ENCODE assay signal across 11 cellular contexts in the genomic region with DNA sequence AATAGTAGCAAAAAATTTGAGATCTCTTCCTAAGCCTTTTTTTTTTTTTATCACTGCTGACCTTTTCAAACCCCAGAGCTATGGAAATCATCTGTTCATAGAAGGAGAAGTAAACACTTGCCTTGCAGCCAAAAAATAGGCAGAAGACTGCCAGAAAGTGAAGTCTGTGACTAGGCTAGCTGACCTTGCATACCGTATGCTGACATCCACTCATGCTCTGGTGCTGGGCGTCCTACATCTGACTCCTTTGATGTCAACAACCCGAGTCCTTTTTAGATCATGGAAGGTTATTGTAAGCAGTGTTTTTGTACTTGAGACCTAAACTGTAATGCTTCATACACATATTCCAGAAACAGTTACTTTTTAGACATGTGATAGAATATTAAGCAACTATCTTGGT.
DNase-seq lines count a peak whose midpoint lies in the region; ATAC-seq and TF ChIP-seq lines count a peak whose summit lies in the region.
"Had no signal": no experiment of that assay in that cellular context is flagged by ENCODE, and none has a peak within 500 bp of the region (broad histone marks: within the 10 kb centered on the region; RNA-seq: fewer than 3 reads in every experiment).

No MANE protein-coding gene starts in this region.

- intact Hi-C loops in activated T-helper 2 cell treated with anti-CD3 and anti-CD28 coated beads, Interferon-gamma antibody, Interleukin-2, Interleukin-4, amounts not matched to agents 10 μg/mL and 5 μg/mL and 100 μg/mL, durations not matched to agents 14 hours and 24 hours and 36 hours (cut with micrococcal nuclease) = loop anchor here (5.0 kb wide), 2 partner anchors 260 to 275 kb away; a partner anchor contains a TSS
- intact Hi-C loops in heart right ventricle (cut with DNase I) = no loop called here

- peak overlapping the region; percentile 51 for H3K4me3 Mint-ChIP-seq in activated T-helper 2 cell treated with anti-CD3 and anti-CD28 coated beads, Interferon-gamma antibody, Interleukin-2, Interleukin-4, amounts not matched to agents 10 μg/mL and 5 μg/mL and 100 μg/mL, durations not matched to agents 14 hours and 24 hours and 36 hours (ENCODE audit: low read depth)
- H3K4me3 Mint-ChIP-seq in stimulated activated effector memory CD8-positive, alpha-beta T cell treated with anti-CD3 and anti-CD28 coated beads, Interleukin-12 subunit alpha, Interleukin-12 subunit beta, amount 100 ng/mL, for 72 hours = peak overlapping the region; percentile 42

- no peaks in the 10 kb centered on the region for H3K27me3 Mint-ChIP-seq in activated T-helper 2 cell treated with anti-CD3 and anti-CD28 coated beads, Interferon-gamma antibody, Interleukin-2, Interleukin-4, amounts not matched to agents 10 μg/mL and 5 μg/mL and 100 μg/mL, durations not matched to agents 14 hours and 24 hours and 36 hours (ENCODE audit: low read depth)

- no peak overlapping the region for H3K4me3 ChIP-seq in heart right ventricle

- WGBS in heart right ventricle, 2 donors = 8 to 12% methylated on average over 3 of the region's 3 CpGs

- H3K9me3 Mint-ChIP-seq in activated T-helper 2 cell treated with anti-CD3 and anti-CD28 coated beads, Interferon-gamma antibody, Interleukin-2, Interleukin-4, amounts not matched to agents 10 μg/mL and 5 μg/mL and 100 μg/mL, durations not matched to agents 14 hours and 24 hours and 36 hours = no peaks in the 10 kb centered on the region
- no peaks in the 10 kb centered on the region for H3K9me3 Mint-ChIP-seq in stimulated activated effector memory CD8-positive, alpha-beta T cell treated with anti-CD3 and anti-CD28 coated beads, Interleukin-12 subunit alpha, Interleukin-12 subunit beta, amount 100 ng/mL, for 72 hours

- no peaks in the 10 kb centered on the region for H3K36me3 Mint-ChIP-seq in activated T-helper 2 cell treated with anti-CD3 and anti-CD28 coated beads, Interferon-gamma antibody, Interleukin-2, Interleukin-4, amounts not matched to agents 10 μg/mL and 5 μg/mL and 100 μg/mL, durations not matched to agents 14 hours and 24 hours and 36 hours (ENCODE audit: low read depth)
- H3K36me3 Mint-ChIP-seq in stimulated activated effector memory CD8-positive, alpha-beta T cell treated with anti-CD3 and anti-CD28 coated beads, Interleukin-12 subunit alpha, Interleukin-12 subunit beta, amount 100 ng/mL, for 72 hours = peaks cover 6% of the 10 kb centered on the region

- H3K4me1 Mint-ChIP-seq in activated T-helper 2 cell treated with anti-CD3 and anti-CD28 coated beads, Interferon-gamma antibody, Interleukin-2, Interleukin-4, amounts not matched to agents 10 μg/mL and 5 μg/mL and 100 μg/mL, durations not matched to agents 14 hours and 24 hours and 36 hours (ENCODE audit: low read depth) = peaks cover 31% of the 10 kb centered on the region
- peaks cover 31% of the 10 kb centered on the region for H3K4me1 Mint-ChIP-seq in stimulated activated effector memory CD8-positive, alpha-beta T cell treated with anti-CD3 and anti-CD28 coated beads, Interleukin-12 subunit alpha, Interleukin-12 subunit beta, amount 100 ng/mL, for 72 hours

- peaks cover 3 to 52% (median 38%) of the 10 kb centered on the region in 9 donors for H3K4me1 ChIP-seq in heart right ventricle

- no peaks in the 10 kb centered on the region for H3K27me3 ChIP-seq in heart right ventricle

- H3K9me3 ChIP-seq in heart right ventricle = no peaks in the 10 kb centered on the region

- peak; percentile 42 to 82 (median 78) for ATAC-seq in heart right ventricle
- ATAC-seq in stimulated activated effector memory CD8-positive, alpha-beta T cell treated with anti-CD3 and anti-CD28 coated beads, Interleukin-12 subunit alpha, Interleukin-12 subunit beta, amount 100 ng/mL, for 72 hours = peak; percentile 40
- no peak for ATAC-seq in GM19324 (IDR thresholded peaks at IDR 0.05; ENCODE audit: low FRiP score, unreplicated experiment)
- no peak for ATAC-seq in HG03439 (IDR thresholded peaks at IDR 0.05; ENCODE audit: unreplicated experiment)

- H3K27ac Mint-ChIP-seq in activated T-helper 2 cell treated with anti-CD3 and anti-CD28 coated beads, Interferon-gamma antibody, Interleukin-2, Interleukin-4, amounts not matched to agents 10 μg/mL and 5 μg/mL and 100 μg/mL, durations not matched to agents 14 hours and 24 hours and 36 hours = peak overlapping the region; percentile 94
- H3K27ac Mint-ChIP-seq in stimulated activated effector memory CD8-positive, alpha-beta T cell treated with anti-CD3 and anti-CD28 coated beads, Interleukin-12 subunit alpha, Interleukin-12 subunit beta, amount 100 ng/mL, for 72 hours = peak overlapping the region; percentile 87

- TF ChIP-seq CTCF in heart right ventricle (IDR thresholded peaks at IDR 0.05) = no peak

- DNase-seq in activated CD4-positive, alpha-beta T cell treated with anti-CD3 and anti-CD28 coated beads for 48 hours = peak; percentile 9
- no peak for DNase-seq in activated CD4-positive, alpha-beta T cell treated with anti-CD3 and anti-CD28 coated beads for 4 hours
- no peak for DNase-seq in activated T-helper 2 cell treated with anti-CD3 and anti-CD28 coated beads, Interferon-gamma antibody, Interleukin-2, Interleukin-4, amounts not matched to agents 10 μg/mL and 5 μg/mL and 100 μg/mL, durations not matched to agents 14 hours and 24 hours and 36 hours (ENCODE audit: low spot score)
- DNase-seq in heart right ventricle = peak in 1 of 2 donors; percentile 40
- no peak for DNase-seq in stimulated activated effector memory CD8-positive, alpha-beta T cell treated with anti-CD3 and anti-CD28 coated beads, Interleukin-12 subunit alpha, Interleukin-12 subunit beta, amount 100 ng/mL, for 72 hours (ENCODE audit: low spot score in 2 of 2)
- no peak for DNase-seq in Kasumi-1 (lab: John Stamatoyannopoulos, UW)
- DNase-seq: 8988T, NCI-H187 treated with DMSO at 0.1 percent for 48 hours, nucleus accumbens had no signal

- peak overlapping the region in 8 of 10 donors; percentile 6 to 68 (median 44) for H3K27ac ChIP-seq in heart right ventricle

- H3K36me3 ChIP-seq in heart right ventricle = peaks cover 0 to 7% (median 0%) of the 10 kb centered on the region in 9 donors

Comparison
In these comparisons a context has a peak if more than half of its experiments do, and no peak if none do; other contexts are left out.
1. ATAC-seq: peak in heart right ventricle (8 of 8) and stimulated activated effector memory CD8-positive, alpha-beta T cell treated with anti-CD3 and anti-CD28 coated beads, Interleukin-12 subunit alpha, Interleukin-12 subunit beta, amount 100 ng/mL, for 72 hours (single experiment); none in GM19324 (single experiment) and HG03439 (single experiment).